6 cellular contexts compared by ENCODE assay signal in genomic region chr10:112972606-112973005, GRCh38.
"Had no signal": no experiment of that assay in that cellular context is flagged by ENCODE, and none has a peak within 500 bp of the region (broad histone marks: within the 10 kb centered on the region; RNA-seq: fewer than 3 reads in every experiment).

No MANE protein-coding gene starts in this region.

- H3K27ac ChIP-seq: GM23248 had no signal

- ATAC-seq: HepG2 had no signal

- H3K36me3 Mint-ChIP-seq: IgD-negative memory B cell had no signal

- H3K27ac Mint-ChIP-seq: IgD-negative memory B cell had no signal

- H3K9me3 Mint-ChIP-seq: H9, IgD-negative memory B cell had no signal

- H3K4me1 Mint-ChIP-seq: IgD-negative memory B cell had no signal

- H3K4me3 Mint-ChIP-seq: H9, IgD-negative memory B cell had no signal

- H2AFZ ChIP-seq: GM23248 had no signal

- H3K9ac ChIP-seq: GM23248 had no signal

- DNase-seq: GM23248, H9, HCEC 1CT, KBM-7 had no signal

- H3K4me3 ChIP-seq: GM23248 had no signal
